ENCODE assay signal across 13 cellular contexts in genomic region chr11:86172894-86173293, GRCh38.
DNase-seq lines count a peak whose midpoint lies in the region; ATAC-seq and TF ChIP-seq lines count a peak whose summit lies in the region.
"Had no signal": no experiment of that assay in that cellular context is flagged by ENCODE, and none has a peak within 500 bp of the region (broad histone marks: within the 10 kb centered on the region; RNA-seq: fewer than 3 reads in every experiment).

No MANE protein-coding gene starts in this region.

- H3K79me2 ChIP-seq in OCI-LY1 (ENCODE audit: insufficient read depth, low read length) (no peaks in the 10 kb centered on the region), osteoblast (ENCODE audit: insufficient read depth, low read length) (no peaks in the 10 kb centered on the region)

- no peaks in the 10 kb centered on the region for H3K9me3 Mint-ChIP-seq in activated naive CD4-positive, alpha-beta T cell treated with anti-CD3 and anti-CD28 coated beads for 36 hours
- H3K9me3 Mint-ChIP-seq: CD8-positive, alpha-beta T cell had no signal

- peak overlapping the region; percentile 14 for H3K27ac ChIP-seq in OCI-LY1 (ENCODE audit: low read depth, low read length, poor library complexity, severe bottlenecking)
- peak overlapping the region; percentile 87 for H3K27ac ChIP-seq in osteoblast (ENCODE audit: low read depth, low read length)

- H3K36me3 ChIP-seq in OCI-LY1 (ENCODE audit: insufficient read depth, low read length) (no peaks in the 10 kb centered on the region), osteoblast (ENCODE audit: insufficient read depth, low read length) (no peaks in the 10 kb centered on the region)

- no peaks in the 10 kb centered on the region for H3F3A ChIP-seq in OCI-LY1 (ENCODE audit: insufficient read depth, low read length)

- intact Hi-C loops in activated naive CD4-positive, alpha-beta T cell treated with anti-CD3 and anti-CD28 coated beads for 36 hours (cut with micrococcal nuclease): no loop called here

- H3K27me3 ChIP-seq in OCI-LY1 (ENCODE audit: insufficient read depth, low read length) (no peaks in the 10 kb centered on the region), osteoblast (ENCODE audit: insufficient read depth, low read length) (no peaks in the 10 kb centered on the region)
- H3K27me3 ChIP-seq: dorsolateral prefrontal cortex had no signal

- H4K20me1 ChIP-seq in OCI-LY1 (ENCODE audit: insufficient read depth, low read length): no peaks in the 10 kb centered on the region
- no peaks in the 10 kb centered on the region for H4K20me1 ChIP-seq in osteoblast (ENCODE audit: insufficient read depth, low read length)

- H3K4me3 Mint-ChIP-seq in activated naive CD4-positive, alpha-beta T cell treated with anti-CD3 and anti-CD28 coated beads for 36 hours: no peak overlapping the region
- H3K4me3 Mint-ChIP-seq: CD8-positive, alpha-beta T cell had no signal

- H3K4me2 ChIP-seq in OCI-LY1 (ENCODE audit: low read length) (peak overlapping the region; percentile 19; the same call in 1 of the 2 replicates), osteoblast (ENCODE audit: insufficient read depth, low read length) (no peak overlapping the region)

- no peaks in the 10 kb centered on the region for H3K27me3 Mint-ChIP-seq in activated naive CD4-positive, alpha-beta T cell treated with anti-CD3 and anti-CD28 coated beads for 36 hours (ENCODE audit: low read depth)

- no peak overlapping the region; the same call in 1 of the 2 replicates for H3K9ac ChIP-seq in OCI-LY1 (ENCODE audit: low read length)

- H3K4me1 ChIP-seq in OCI-LY1 (ENCODE audit: insufficient read depth, low read length, severe bottlenecking) (peaks cover 34% of the 10 kb centered on the region), osteoblast (ENCODE audit: insufficient read depth, low read length) (peaks cover 48% of the 10 kb centered on the region)

- ATAC-seq in HG03565 (IDR thresholded peaks at IDR 0.05; ENCODE audit: unreplicated experiment) (no peak), GM18502 (IDR thresholded peaks at IDR 0.05; ENCODE audit: poor library complexity, unreplicated experiment) (no peak)
- ATAC-seq: CD8-positive, alpha-beta T cell had no signal

- TF ChIP-seq CTCF in OCI-LY1 (IDR thresholded peaks at IDR 0.05; ENCODE audit: low read length) (no peak), choroid plexus epithelial cell (conservative IDR thresholded peaks at IDR 0.05; ENCODE audit: low read depth, low read length) (no peak), osteoblast (IDR thresholded peaks at IDR 0.05; ENCODE audit: extremely low read depth, low read depth, low read length) (no peak)

- no peaks in the 10 kb centered on the region for H3K9me2 ChIP-seq in OCI-LY1 (ENCODE audit: low read depth, low read length)

- DNase-seq in ELF-1 (ENCODE audit: low read depth, low spot score) (peak; percentile 73), choroid plexus epithelial cell (ENCODE audit: low read depth) (peak; percentile 62), osteoblast (ENCODE audit: insufficient read length, low spot score, missing footprints) (no peak), nucleus accumbens (lab: John Stamatoyannopoulos, UW) (no peak)
- DNase-seq in activated naive CD4-positive, alpha-beta T cell treated with anti-CD3 and anti-CD28 coated beads for 36 hours: no peak
- DNase-seq: activated CD4-positive, alpha-beta T cell treated with anti-CD3 and anti-CD28 coated beads, Interleukin-2, amount 50 U/mL, for 4 hours; activated naive CD4-positive, alpha-beta T cell treated with anti-CD3 and anti-CD28 coated beads, Interleukin-2, amount 50 U/mL, for 16 hours; CD8-positive, alpha-beta T cell; dorsolateral prefrontal cortex; NCI-H1436 had no signal

- peaks cover 20% of the 10 kb centered on the region for H3K4me1 Mint-ChIP-seq in activated naive CD4-positive, alpha-beta T cell treated with anti-CD3 and anti-CD28 coated beads for 36 hours (ENCODE audit: low read depth)

- no peaks in the 10 kb centered on the region for H3K36me3 Mint-ChIP-seq in activated naive CD4-positive, alpha-beta T cell treated with anti-CD3 and anti-CD28 coated beads for 36 hours (ENCODE audit: low read depth)
- H3K36me3 Mint-ChIP-seq: CD8-positive, alpha-beta T cell had no signal

- H3K9me3 ChIP-seq in OCI-LY1 (ENCODE audit: low read length) (no peaks in the 10 kb centered on the region), osteoblast (ENCODE audit: low read depth, low read length) (no peaks in the 10 kb centered on the region)

- CTCF ChIA-PET in activated naive CD4-positive, alpha-beta T cell treated with anti-CD3 and anti-CD28 coated beads for 36 hours (lab: Charles Lee): interaction anchor here (0.7 to 3.1 kb wide), 3 partner anchors 9 to 131 kb away, joined by 3 to 13 read pairs (median 5); no protein-coding TSS in a partner anchor

- H3K4me3 ChIP-seq in OCI-LY1 (ENCODE audit: low read depth, low read length, poor library complexity, severe bottlenecking) (no peak overlapping the region), choroid plexus epithelial cell (ENCODE audit: low read depth, low read length) (no peak overlapping the region), osteoblast (ENCODE audit: insufficient read depth, low read length) (no peak overlapping the region)
- H3K4me3 ChIP-seq: dorsolateral prefrontal cortex had no signal

- H2AFZ ChIP-seq in OCI-LY1 (ENCODE audit: low read length) (no peak overlapping the region; the same call in 1 of the 2 replicates), osteoblast (ENCODE audit: low read length) (peak overlapping the region; percentile 48)

- no peak overlapping the region for H3K27ac Mint-ChIP-seq in activated naive CD4-positive, alpha-beta T cell treated with anti-CD3 and anti-CD28 coated beads for 36 hours
- H3K27ac Mint-ChIP-seq: CD8-positive, alpha-beta T cell had no signal

Comparison
In these comparisons a context has a peak if more than half of its experiments do, and no peak if none do; other contexts are left out.
1. DNase-seq: peak in ELF-1 (single experiment) and choroid plexus epithelial cell (single experiment); none in osteoblast (single experiment), activated naive CD4-positive, alpha-beta T cell treated with anti-CD3 and anti-CD28 coated beads for 36 hours (single experiment) and nucleus accumbens (0 of 56).